In genomic region chr17:57035971-57036481, GRCh38 we compare ENCODE assay signal across 1 cellular context.
TF ChIP-seq lines count a peak whose summit lies in the region.

No MANE protein-coding gene starts in this region.

TF ChIP-seq in liver, 16 proteins besides CTCF, POLR2A, EP300 and RAD21 (continued from another document):
- TF ChIP-seq EGR1 (IDR thresholded peaks at IDR 0.05; ENCODE audit: low read depth in 2 of 2) (peak in 1 of 2 donors; percentile 33), FOXA2 (IDR thresholded peaks at IDR 0.05) (no peak), TAF1 (conservative IDR thresholded peaks at IDR 0.05) (no peak)
- TF ChIP-seq, protein P1, sequence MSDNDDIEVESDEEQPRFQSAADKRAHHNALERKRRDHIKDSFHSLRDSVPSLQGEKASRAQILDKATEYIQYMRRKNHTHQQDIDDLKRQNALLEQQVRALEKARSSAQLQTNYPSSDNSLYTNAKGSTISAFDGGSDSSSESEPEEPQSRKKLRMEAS (IDR thresholded peaks at IDR 0.05) = peak; percentile 68
- TF ChIP-seq, protein P2, sequence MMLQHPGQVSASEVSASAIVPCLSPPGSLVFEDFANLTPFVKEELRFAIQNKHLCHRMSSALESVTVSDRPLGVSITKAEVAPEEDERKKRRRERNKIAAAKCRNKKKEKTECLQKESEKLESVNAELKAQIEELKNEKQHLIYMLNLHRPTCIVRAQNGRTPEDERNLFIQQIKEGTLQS (IDR thresholded peaks at IDR 0.05) = no peak
TF ChIP-seq in liver: peak in this region for 12.
